ENCODE assay signal across 25 cellular contexts in genomic region chr9:121587863-121588262, GRCh38.
"Had no signal": no experiment of that assay in that cellular context is flagged by ENCODE, and none has a peak within 500 bp of the region (broad histone marks: within the 10 kb centered on the region; RNA-seq: fewer than 3 reads in every experiment).

No MANE protein-coding gene starts in this region.

- ATAC-seq: effector memory CD8-positive, alpha-beta T cell; esophagus mucosa; gastrocnemius medialis; heart right ventricle; left cardiac atrium; left lung; left ventricle myocardium superior; lower lobe of right lung; mucosa of descending colon had no signal

- H3K4me3 Mint-ChIP-seq: dendritic cell treated with granulocyte-macrophage colony-stimulating factor and Interleukin-4, amounts not matched to agents 40 ng/mL and 50 ng/mL, for 4 days; effector memory CD8-positive, alpha-beta T cell; endodermal cell; mesothelial cell of epicardium; naive B cell had no signal

- H3K27ac ChIP-seq: colonic mucosa, epithelial cell of prostate, esophagus squamous epithelium, heart right ventricle, left lung, lower lobe of right lung had no signal

- H3K4me3 ChIP-seq: colonic mucosa, esophagus squamous epithelium, gastrocnemius medialis, heart right ventricle, left lung, lower lobe of right lung, mucosa of descending colon had no signal

- H3K9me3 ChIP-seq: colonic mucosa, esophagus squamous epithelium, gastrocnemius medialis, heart right ventricle, left lung, lower lobe of right lung, mucosa of descending colon had no signal

- H3K4me1 Mint-ChIP-seq: endodermal cell, naive B cell had no signal

- H3K27ac Mint-ChIP-seq: dendritic cell treated with granulocyte-macrophage colony-stimulating factor and Interleukin-4, amounts not matched to agents 40 ng/mL and 50 ng/mL, for 4 days; effector memory CD8-positive, alpha-beta T cell; endodermal cell; mesothelial cell of epicardium had no signal

- H3K9me3 Mint-ChIP-seq: dendritic cell treated with granulocyte-macrophage colony-stimulating factor and Interleukin-4, amounts not matched to agents 40 ng/mL and 50 ng/mL, for 4 days; effector memory CD8-positive, alpha-beta T cell; endodermal cell; mesothelial cell of epicardium had no signal

- H3K4me1 ChIP-seq: colonic mucosa, esophagus squamous epithelium, left lung, lower lobe of right lung had no signal

- H3K27me3 ChIP-seq: colonic mucosa, gastrocnemius medialis, heart right ventricle had no signal

- DNase-seq: colonic mucosa; cortex of kidney; effector CD8-positive, alpha-beta T cell; effector memory CD8-positive, alpha-beta T cell; erythroblast; esophagus squamous epithelium; foreskin fibroblast; foreskin melanocyte; gastrocnemius medialis; glutamatergic neuron; head of caudate nucleus; heart right ventricle; hippocampal formation; left cardiac atrium; left lung; left ventricle myocardium superior; lower lobe of right lung; mesenchymal stem cell; mucosa of descending colon; naive B cell had no signal

- H3K36me3 ChIP-seq: colonic mucosa, esophagus squamous epithelium, gastrocnemius medialis, left lung, lower lobe of right lung had no signal

- H3K36me3 Mint-ChIP-seq: mesothelial cell of epicardium, naive B cell had no signal
